ENCODE assay signal across 10 cellular contexts in genomic region chr1:203325004-203325417, GRCh38. TPM values are rescaled to one million over a fixed set of nuclear protein-coding genes. Genes with fewer than 3 reads are reported as not detected.
DNase-seq lines count a peak whose midpoint lies in the region; ATAC-seq and TF ChIP-seq lines count a peak whose summit lies in the region.
"Had no signal": no experiment of that assay in that cellular context is flagged by ENCODE, and none has a peak within 500 bp of the region (broad histone marks: within the 10 kb centered on the region; RNA-seq: fewer than 3 reads in every experiment).

No MANE protein-coding gene starts in this region.

- ATAC-seq in GM18520 (IDR thresholded peaks at IDR 0.05; ENCODE audit: unreplicated experiment) (peak; percentile 17), HG02840 (IDR thresholded peaks at IDR 0.05; ENCODE audit: low FRiP score, unreplicated experiment) (peak; percentile 31), lung (ENCODE audit: insufficient read depth, low FRiP score) (no peak), HG02973 (IDR thresholded peaks at IDR 0.05; ENCODE audit: unreplicated experiment) (no peak)

- intact Hi-C loops in vagina (cut with DNase I), result loop anchor here (5.0 kb wide), 1 partner anchor 53 kb away; no protein-coding TSS in a partner anchor

- H3K27ac ChIP-seq in lung (ENCODE audit: low read depth in 1 of 2, low read length in 1 of 2) (peak overlapping the region; percentile 26 to 85), vagina (peak overlapping the region; percentile 69)
- H3K27ac ChIP-seq: SJSA1 had no signal

- TF ChIP-seq POLR2A in vagina (IDR thresholded peaks at IDR 0.05), result no peak

- H3K4me3 ChIP-seq in lung (no peak overlapping the region), vagina (no peak overlapping the region)
- H3K4me3 ChIP-seq: SJSA1 had no signal

- H3K4me1 ChIP-seq in lung (ENCODE audit: control insufficient read depth in 2 of 2, insufficient read depth in 2 of 2, low read length in 2 of 2) (peaks cover 11 to 36% of the 10 kb centered on the region in 2 donors), vagina (peaks cover 75% of the 10 kb centered on the region)

- H3K9me3 ChIP-seq in lung (ENCODE audit: control insufficient read depth in 2 of 2, insufficient read depth in 1 of 2, low read length in 1 of 2) (no peaks in the 10 kb centered on the region), vagina (no peaks in the 10 kb centered on the region)
- H3K9me3 ChIP-seq: SJSA1 had no signal

- DNase-seq in NCI-H526 treated with DMSO at 0.1 percent for 48 hours (lab: John Stamatoyannopoulos, UW) (peak; percentile 45), lung (ENCODE audit: low spot score) (no peak), vagina (ENCODE audit: extremely low spot score in 2 of 2) (no peak), RKO (ENCODE audit: low spot score) (no peak)
- DNase-seq in activated gamma-delta T cell treated with anti-CD3 and anti-CD28 coated beads, Interleukin-2, amount 50 U/mL, for 16 hours (ENCODE audit: low read depth), result peak; percentile 54

- WGBS in lung, 2 donors, result 37 to 47% methylated on average over 5 of the region's 5 CpGs

- TF ChIP-seq CTCF in lung (IDR thresholded peaks at IDR 0.05; ENCODE audit: control extremely low read depth, extremely low read depth) (no peak), vagina (IDR thresholded peaks at IDR 0.05) (no peak)

- H3K36me3 ChIP-seq in lung (ENCODE audit: control insufficient read depth in 2 of 2, insufficient read depth in 2 of 2, low read length in 2 of 2) (no peaks in the 10 kb centered on the region), vagina (no peaks in the 10 kb centered on the region)
- H3K36me3 ChIP-seq: SJSA1 had no signal

- H3K27me3 ChIP-seq in lung (ENCODE audit: control insufficient read depth, insufficient read depth), result no peaks in the 10 kb centered on the region
- H3K27me3 ChIP-seq in vagina, result no peaks in the 10 kb centered on the region

RNA-seq across cellular contexts. Expression of gene BTG2, which starts 19.7 kb away (rescaled TPM):
- 100 to 1,000 TPM in 1 of 2 donors, 10 to 100 TPM in 1; 51.7 to 118 TPM for total RNA-seq in lung
- polyA plus RNA-seq in lung, result 10 to 100 TPM; 29.1 to 95.4 TPM
- 191 TPM for total RNA-seq in vagina

RNA-seq across cellular contexts. Expression of gene FMOD, which starts 25.9 kb away (rescaled TPM):
- total RNA-seq in lung (10 to 100 TPM; 46.3 to 93.4 TPM), vagina (80.3 TPM)
- 10 to 100 TPM; 16.5 to 19.4 TPM for polyA plus RNA-seq in lung
- total RNA-seq: mononuclear cell had no signal

Comparison
In these comparisons a context has a peak if more than half of its experiments do, and no peak if none do; other contexts are left out.
1. ATAC-seq: peak in GM18520 (single experiment) and HG02840 (single experiment); none in lung (single experiment) and HG02973 (single experiment).
2. DNase-seq: peak in NCI-H526 treated with DMSO at 0.1 percent for 48 hours (single experiment) and activated gamma-delta T cell treated with anti-CD3 and anti-CD28 coated beads, Interleukin-2, amount 50 U/mL, for 16 hours (single experiment); none in lung (single experiment), vagina (0 of 2) and RKO (single experiment).